ENCODE assay signal across 8 cellular contexts in the genomic region with DNA sequence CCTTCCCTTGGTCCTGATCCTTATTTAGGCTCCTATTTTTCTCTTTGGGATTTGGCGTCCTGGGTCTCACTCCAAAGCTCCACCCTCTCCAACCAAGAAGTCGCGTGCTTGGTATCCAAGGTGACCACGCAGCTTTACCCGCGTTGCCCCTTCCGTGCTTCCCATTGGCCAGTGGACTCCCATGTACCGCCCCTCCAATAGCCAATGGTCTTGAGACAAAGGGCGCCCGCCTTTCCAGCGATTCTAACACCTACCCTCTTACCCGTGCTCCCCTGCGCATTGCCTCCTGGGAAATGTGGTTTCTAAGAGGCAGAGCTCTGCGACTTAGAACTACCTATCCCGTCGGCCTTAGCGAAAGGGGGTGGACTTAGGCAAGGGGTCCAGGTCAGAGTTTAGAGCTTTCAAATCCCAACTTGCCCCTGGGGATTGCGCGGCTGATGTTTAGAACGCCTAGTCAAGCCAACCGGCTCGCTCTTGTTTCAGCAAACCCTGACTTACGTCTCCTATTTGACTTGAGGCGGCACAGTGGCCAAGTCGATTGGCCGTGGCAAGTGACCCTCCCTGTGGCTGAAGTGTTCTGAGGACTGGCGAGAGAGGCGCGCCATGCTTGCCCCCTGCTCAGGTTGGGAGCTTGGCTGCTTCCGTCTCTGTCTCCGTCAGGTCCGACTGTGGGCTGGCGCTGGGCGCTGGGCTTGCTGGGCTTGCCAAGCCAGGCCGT. TPM values are rescaled to one million over a fixed set of nuclear protein-coding genes. Genes with fewer than 3 reads are reported as not detected.
DNase-seq lines count a peak whose midpoint lies in the region; ATAC-seq and TF ChIP-seq lines count a peak whose summit lies in the region.
"Not testable (repeated sequence)": the region's sequence is repeated elsewhere in the genome, so short reads cannot be mapped to it uniquely, and the experiment has no call there.

A gene (plus strand): TSS at position 395 of the 718 bp plus-strand sequence. CDS start 209 bp downstream, at position 604.

- not testable (repeated sequence) for H3K9me3 ChIP-seq in DND-41 (ENCODE audit: insufficient read depth, low read length, severe bottlenecking); KOPT-K1 (ENCODE audit: insufficient read depth, low read length, poor library complexity, severe bottlenecking); Peyer's patch; esophagus squamous epithelium; muscle layer of duodenum (ENCODE audit: control insufficient read depth in 1 of 2, low read length in 2 of 2)

- peak; percentile 99 for DNase-seq in DND-41
- DNase-seq in Peyer's patch: peak; percentile 93 to 99 (median 98)
- peak; percentile 87 for DNase-seq in activated T-helper 1 cell treated with Interleukin-2 at 50 U/mL for 16 hours (ENCODE audit: low read depth)
- peak; percentile 97 for DNase-seq in esophagus squamous epithelium (lab: John Stamatoyannopoulos, UW)
- DNase-seq in stimulated activated CD8-positive, alpha-beta memory T cell treated with anti-CD3 and anti-CD28 coated beads, Interleukin-7, amount 100 ng/mL, for 24 hours (ENCODE audit: low read depth): peak; percentile 77

- WGBS in esophagus squamous epithelium, 2 donors: 0% methylated on average over 13 to 20 of the region's 35 CpGs

- peak; percentile 99 for ATAC-seq in DND-41 (ENCODE audit: insufficient read depth, low read depth)
- peak; percentile 98 for ATAC-seq in GM21825 (IDR thresholded peaks at IDR 0.05; ENCODE audit: unreplicated experiment)

- TF ChIP-seq POLR2A in Peyer's patch (IDR thresholded peaks at IDR 0.05) (peak in 1 of 2 donors; percentile 51), esophagus squamous epithelium (IDR thresholded peaks at IDR 0.05) (peak in 1 of 4 donors; percentile 42)

- H3K79me2 ChIP-seq in DND-41 (ENCODE audit: insufficient read depth, low read length): not testable (repeated sequence)

- H3K4me3 ChIP-seq in DND-41 (ENCODE audit: low read depth in 1 of 2, low read length in 2 of 2): peak within 1 kb of the TSS; percentile 16 to 55; a peak in 3 of 4 replicates
- peak within 1 kb of the TSS; percentile 54 to 82 (median 66) for H3K4me3 ChIP-seq in Peyer's patch
- H3K4me3 ChIP-seq in esophagus squamous epithelium: peak within 1 kb of the TSS; percentile 54 to 81 (median 58)
- H3K4me3 ChIP-seq in muscle layer of duodenum (ENCODE audit: low read depth in 1 of 2, low read length in 2 of 2): peak within 1 kb of the TSS; percentile 74 to 85

- not testable (repeated sequence) for TF ChIP-seq CTCF in DND-41 (IDR thresholded peaks at IDR 0.05; ENCODE audit: borderline replicate concordance, extremely low read depth, low read length, poor library complexity, severe bottlenecking); Peyer's patch (IDR thresholded peaks at IDR 0.05)
- TF ChIP-seq CTCF in esophagus squamous epithelium (IDR thresholded peaks at IDR 0.05): peak in 1 of 6 experiments; percentile 7

- intact Hi-C loops in esophagus squamous epithelium (cut with DNase I): not testable (repeated sequence)

- not testable (repeated sequence) for H3K27me3 ChIP-seq in DND-41 (ENCODE audit: insufficient read depth, low read length, poor library complexity); Peyer's patch; esophagus squamous epithelium; muscle layer of duodenum (ENCODE audit: low read depth, low read length)

- H3K4me2 ChIP-seq in DND-41 (ENCODE audit: insufficient read depth, low read length): peak within 1 kb of the TSS; percentile 77

- not testable (repeated sequence) for H4K20me1 ChIP-seq in DND-41 (ENCODE audit: insufficient read depth, low read length)

- H2AFZ ChIP-seq in DND-41 (ENCODE audit: low read depth, low read length): peak within 1 kb of the TSS; percentile 69

- H3K9ac ChIP-seq in DND-41 (ENCODE audit: low read depth, low read length): peak within 1 kb of the TSS; percentile 62

- not testable (repeated sequence) for H3K36me3 ChIP-seq in DND-41 (ENCODE audit: insufficient read depth, low read length); KOPT-K1 (ENCODE audit: insufficient read depth, low read length); Peyer's patch; esophagus squamous epithelium; muscle layer of duodenum (ENCODE audit: control insufficient read depth in 1 of 2, insufficient read depth in 2 of 2, low read length in 2 of 2)

- H3K27ac ChIP-seq in DND-41 (ENCODE audit: low read length): peak within 1 kb of the TSS; percentile 6; the same call in 1 of the 2 replicates
- peak within 1 kb of the TSS; percentile 51 for H3K27ac ChIP-seq in KOPT-K1 (ENCODE audit: low read depth, low read length, poor library complexity, severe bottlenecking)
- H3K27ac ChIP-seq in Peyer's patch: peak within 1 kb of the TSS; percentile 43 to 70 (median 61)
- peak within 1 kb of the TSS; percentile 78 to 82 (median 80) for H3K27ac ChIP-seq in esophagus squamous epithelium
- not testable (repeated sequence) for H3K27ac ChIP-seq in muscle layer of duodenum (ENCODE audit: low read length)

- H3K4me1 ChIP-seq in DND-41 (ENCODE audit: insufficient read depth, low read length): peaks cover 19% of the 10 kb centered on the region
- peaks cover 0 to 13% (median 0%) of the 10 kb centered on the region in 4 donors for H3K4me1 ChIP-seq in Peyer's patch
- peaks cover 0 to 22% (median 16%) of the 10 kb centered on the region in 3 donors for H3K4me1 ChIP-seq in esophagus squamous epithelium
- H3K4me1 ChIP-seq in muscle layer of duodenum (ENCODE audit: control insufficient read depth in 1 of 2, insufficient read depth in 2 of 2, low read length in 2 of 2): peaks cover 4 to 11% of the 10 kb centered on the region in 2 donors

RNA-seq across cellular contexts. Expression of the gene that starts here (rescaled TPM):
- total RNA-seq in Peyer's patch (10 to 100 TPM; 14.0 to 28.9 (median 26.9) TPM), esophagus squamous epithelium (10 to 100 TPM in 2 of 4 donors, 1 to 10 TPM in 2; 8.5 to 16.3 (median 11.7) TPM)
